Comparison of ENCODE assay signal across 1 cellular context in genomic region chr1:2542262-2542915, GRCh38.
TF ChIP-seq lines count a peak whose summit lies in the region.

No MANE protein-coding gene starts in this region.

TF ChIP-seq in K562, 482 proteins besides CTCF, POLR2A, EP300 and RAD21:
- TF ChIP-seq ZNF740 (CRISPR knock-in tag; IDR thresholded peaks at IDR 0.05) (peak; percentile 71; the same call in 1 of the 2 replicates), ZNF740 (tag; IDR thresholded peaks at IDR 0.05) (no peak), PHF8 (IDR thresholded peaks at IDR 0.05; ENCODE audit: borderline replicate concordance, low read length) (peak; percentile 3; the same call in 1 of the 2 replicates), DLX4 (CRISPR knock-in tag; IDR thresholded peaks at IDR 0.05) (no peak), ZBTB7A (IDR thresholded peaks at IDR 0.05; ENCODE audit: borderline replicate concordance, control insufficient read depth, low read depth, low read length) (peak; percentile 42), NR3C1 (CRISPR knock-in tag; IDR thresholded peaks at IDR 0.05) (0 out of 2 replicates have a peak, but pooled peaks have one; percentile 35), RBFOX2 (IDR thresholded peaks at IDR 0.05; ENCODE audit: low read depth, low read length) (0 out of 2 replicates have a peak, but pooled peaks have one; percentile 0), ATF7 (IDR thresholded peaks at IDR 0.05) (no peak), NFIC (IDR thresholded peaks at IDR 0.05) (peak; percentile 97), TAF15 (IDR thresholded peaks at IDR 0.05; ENCODE audit: low read depth, low read length) (no peak), ZNF197 (CRISPR knock-in tag; IDR thresholded peaks at IDR 0.05; ENCODE audit: low read depth) (no peak), VEZF1 (CRISPR knock-in tag; IDR thresholded peaks at IDR 0.05) (0 out of 2 replicates have a peak, but pooled peaks have one; percentile 5)
